Comparison of ENCODE assay signal across 22 cellular contexts in the genomic region with DNA sequence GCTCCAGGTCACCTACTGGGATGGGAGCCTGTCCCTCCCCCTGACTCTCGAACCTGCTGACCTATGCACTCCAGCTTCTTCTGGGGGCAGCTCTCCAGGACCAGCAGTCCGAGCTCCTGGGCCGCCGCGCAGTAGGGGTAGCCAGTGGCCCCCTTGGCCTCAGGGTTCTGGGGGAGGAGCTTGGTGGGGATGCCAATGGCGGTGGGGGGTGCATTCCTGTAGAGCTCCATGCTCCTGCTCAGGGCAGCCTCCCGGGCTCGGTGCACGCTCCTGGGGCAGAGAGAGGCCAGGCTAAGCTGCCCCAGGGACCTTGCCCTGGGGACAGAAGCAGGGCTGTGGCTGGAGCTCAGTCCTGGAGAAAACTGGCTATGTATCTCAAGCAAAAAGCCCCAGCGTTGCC. TPM values are rescaled to one million over a fixed set of nuclear protein-coding genes. Genes with fewer than 3 reads are reported as not detected.
DNase-seq lines count a peak whose midpoint lies in the region; ATAC-seq and TF ChIP-seq lines count a peak whose summit lies in the region.
"Had no signal": no experiment of that assay in that cellular context is flagged by ENCODE, and none has a peak within 500 bp of the region (broad histone marks: within the 10 kb centered on the region; RNA-seq: fewer than 3 reads in every experiment).

No MANE protein-coding gene starts in this region.

- no peaks in the 10 kb centered on the region for H3K27me3 Mint-ChIP-seq in central memory CD8-positive, alpha-beta T cell
- H3K27me3 Mint-ChIP-seq: CD4-positive, alpha-beta T cell had no signal

- dilution Hi-C loops in mammary epithelial cell (cut with HindIII; ENCODE audit: low sequenced_read_pairs) = no loop called here

- no peaks in the 10 kb centered on the region for H4K20me1 ChIP-seq in mammary epithelial cell (ENCODE audit: insufficient read depth, low read length)

- H3K4me2 ChIP-seq in mesendoderm (ENCODE audit: low read length) (no peak overlapping the region), mammary epithelial cell (ENCODE audit: insufficient read depth, low read depth, low read length) (no peak overlapping the region)
- H3K4me2 ChIP-seq: BLaER1 had no signal

- CTCF ChIA-PET in mammary epithelial cell (lab: Charles Lee; ENCODE audit: low non-redundant PET) = no interaction called here

- H3K9me3 ChIP-seq in HUES6 (ENCODE audit: control insufficient read depth, insufficient read depth, low read depth, low read length) (no peaks in the 10 kb centered on the region), mammary epithelial cell (replicated peaks; ENCODE audit: insufficient read depth, low read length) (no peaks in the 10 kb centered on the region)
- H3K9me3 ChIP-seq: BLaER1 had no signal

- peaks cover 5% of the 10 kb centered on the region for H3K36me3 Mint-ChIP-seq in central memory CD8-positive, alpha-beta T cell (ENCODE audit: insufficient read depth)

- H2AK5ac ChIP-seq in mesendoderm (ENCODE audit: low read length) = no peak overlapping the region

- H3K4me1 Mint-ChIP-seq in central memory CD8-positive, alpha-beta T cell = peaks cover 6% of the 10 kb centered on the region

- no peak overlapping the region for H2BK15ac ChIP-seq in mesendoderm (replicated peaks; ENCODE audit: low read depth)

- H3K4me3 ChIP-seq in HUES6 (ENCODE audit: low read depth, low read length) (no peak overlapping the region), mesendoderm (ENCODE audit: low read length) (no peak overlapping the region), mammary epithelial cell (replicated peaks in 1 of 3; ENCODE audit: insufficient read depth in 1 of 3, low read depth in 2 of 3, low read length in 3 of 3) (no peak overlapping the region)
- H3K4me3 ChIP-seq: BLaER1, GM12878 had no signal

- H3K27ac ChIP-seq in HUES6 (ENCODE audit: low read depth, low read length) (no peak overlapping the region; the same call in 1 of the 2 replicates), mesendoderm (ENCODE audit: low read depth, low read length) (no peak overlapping the region), mammary epithelial cell (ENCODE audit: insufficient read depth, low read depth, low read length) (no peak overlapping the region)
- H3K27ac ChIP-seq: BLaER1 had no signal

- no peak for DNase-seq in central memory CD8-positive, alpha-beta T cell (ENCODE audit: low spot score in 2 of 2)
- DNase-seq in mesendoderm = peak; percentile 56
- DNase-seq in mammary epithelial cell = no peak
- DNase-seq in GM19238 (ENCODE audit: insufficient read length, low spot score) = no peak
- DNase-seq: CD4-positive, alpha-beta T cell; COR-L47; DMS 273 treated with DMSO at 0.1 percent for 48 hours; DMS79 treated with DMSO at 0.1 percent for 48 hours; KG1; NCI-H1092 treated with DMSO at 0.1 percent for 48 hours; NCI-H1436 treated with DMSO at 0.1 percent for 48 hours; NCI-H2029; NCI-H2227 treated with DMSO at 0.1 percent for 48 hours; NCI-H510A; NCI-H82; OCI-M1; Right ventricle myocardium superior had no signal

- H3K18ac ChIP-seq in mesendoderm (ENCODE audit: low read length) = no peak overlapping the region

- H4K8ac ChIP-seq in mesendoderm (ENCODE audit: low read depth, low read length) = no peak overlapping the region

- H2BK120ac ChIP-seq in mesendoderm (ENCODE audit: low read depth, low read length) = no peak overlapping the region

- H3K4ac ChIP-seq in mesendoderm (ENCODE audit: low read depth, low read length) = no peak overlapping the region

- H3K79me2 ChIP-seq in mesendoderm (ENCODE audit: control insufficient read depth, insufficient read depth, low read length) (no peaks in the 10 kb centered on the region), mammary epithelial cell (ENCODE audit: insufficient read depth, low read length) (peaks cover under 1% of the 10 kb centered on the region)

- no peak overlapping the region for H2AFZ ChIP-seq in mammary epithelial cell (ENCODE audit: low read depth, low read length)

- intact Hi-C loops in mammary epithelial cell (cut with micrococcal nuclease) = loop anchor here (10.0 kb wide), 1 partner anchor 316 kb away; no protein-coding TSS in a partner anchor

- H3K79me1 ChIP-seq in mesendoderm (ENCODE audit: low read length) = no peaks in the 10 kb centered on the region

- BruUV-seq in mammary epithelial cell (replicated peaks; lab: Mats Ljungman, UMichigan) = no TSS peak

- H3K27me3 ChIP-seq in HUES6 (ENCODE audit: control insufficient read depth, insufficient read depth, low read length) = peaks cover 11% of the 10 kb centered on the region
- H3K27me3 ChIP-seq in mesendoderm (ENCODE audit: insufficient read depth, low read length, poor library complexity) = no peaks in the 10 kb centered on the region
- no peaks in the 10 kb centered on the region for H3K27me3 ChIP-seq in mammary epithelial cell (ENCODE audit: insufficient read depth, low read length)
- H3K27me3 ChIP-seq: BLaER1 had no signal

- no peak overlapping the region for H2BK5ac ChIP-seq in mesendoderm (ENCODE audit: low read length)

- H3K23ac ChIP-seq in mesendoderm (ENCODE audit: low read length) = no peak overlapping the region

- peak overlapping the region; percentile 57 for H3K27ac Mint-ChIP-seq in central memory CD8-positive, alpha-beta T cell (ENCODE audit: low read depth)
- H3K27ac Mint-ChIP-seq: CD4-positive, alpha-beta T cell had no signal

- peaks cover under 1% of the 10 kb centered on the region; the same call in 1 of the 2 replicates for H3K36me3 ChIP-seq in HUES6 (ENCODE audit: control insufficient read depth, insufficient read depth, low read length)
- no peaks in the 10 kb centered on the region for H3K36me3 ChIP-seq in mesendoderm (ENCODE audit: control insufficient read depth, insufficient read depth, low read length)
- H3K36me3 ChIP-seq in mammary epithelial cell (ENCODE audit: insufficient read depth, low read length) = no peaks in the 10 kb centered on the region

- no peak for ATAC-seq in central memory CD8-positive, alpha-beta T cell (replicated peaks; ENCODE audit: extremely low read depth, poor library complexity, severe bottlenecking)
- ATAC-seq in HG02610 (IDR thresholded peaks at IDR 0.05; ENCODE audit: unreplicated experiment) = no peak
- no peak for ATAC-seq in GM21529 (IDR thresholded peaks at IDR 0.05; ENCODE audit: unreplicated experiment)
- ATAC-seq: GM12878 had no signal

- no peak overlapping the region for H4K5ac ChIP-seq in mesendoderm (ENCODE audit: low read length)

- in situ Hi-C loops in mammary epithelial cell (cut with MboI; ENCODE audit: low sequenced_read_pairs in 2 of 2) = no loop called here

- peak overlapping the region; percentile 67 for H3K9ac ChIP-seq in HUES6 (ENCODE audit: low read length)
- H3K9ac ChIP-seq in mesendoderm (ENCODE audit: low read length) = no peak overlapping the region
- H3K9ac ChIP-seq in mammary epithelial cell (ENCODE audit: insufficient read depth, low read length) = no peak overlapping the region
- H3K9ac ChIP-seq: BLaER1 had no signal

- TF ChIP-seq CTCF in mammary epithelial cell (conservative IDR thresholded peaks at IDR 0.05 in 1 of 2, IDR thresholded peaks at IDR 0.05 in 1 of 2; ENCODE audit: extremely low read depth in 1 of 2, insufficient read depth in 1 of 2, low read depth in 1 of 2, low read length in 2 of 2) = no peak

- H3K4me3 Mint-ChIP-seq in central memory CD8-positive, alpha-beta T cell = no peak overlapping the region
- H3K4me3 Mint-ChIP-seq: CD4-positive, alpha-beta T cell had no signal

- no peaks in the 10 kb centered on the region for H3K9me3 Mint-ChIP-seq in central memory CD8-positive, alpha-beta T cell
- H3K9me3 Mint-ChIP-seq: CD4-positive, alpha-beta T cell had no signal

- H3K4me1 ChIP-seq in HUES6 (ENCODE audit: control insufficient read depth, insufficient read depth, low read length) (peaks cover 23% of the 10 kb centered on the region), mesendoderm (ENCODE audit: control insufficient read depth, low read depth, low read length) (no peaks in the 10 kb centered on the region), mammary epithelial cell (ENCODE audit: insufficient read depth, low read length) (peaks cover 9% of the 10 kb centered on the region)

- WGBS in mesendoderm (ENCODE audit: extremely low coverage, insufficient coverage, low lambda C conversion rate) = no CpG with 5 or more reads among the region's 10 CpGs
- WGBS in mammary epithelial cell (ENCODE audit: low coverage, missing lambda C conversion rate) = 97% methylated on average over 7 of the region's 10 CpGs

- no peak overlapping the region for H3K56ac ChIP-seq in mesendoderm (ENCODE audit: low read length)

RNA-seq across cellular contexts. Expression of gene SPATA2L, which starts 7.7 kb away (rescaled TPM):
- 4.6 TPM for polyA plus RNA-seq in mesendoderm (2013, experiment 1 of 2)
- polyA plus RNA-seq in mesendoderm (2013, experiment 2 of 2) = 4.8 TPM
- 1 to 10 TPM; 6.8 to 7.4 TPM for total RNA-seq in mammary epithelial cell
- 3.2 TPM for polyA plus RNA-seq in mammary epithelial cell
- polyA minus RNA-seq in mammary epithelial cell = 0.36 TPM

RNA-seq across cellular contexts. Expression of gene VPS9D1, which starts 11.5 kb away (rescaled TPM):
- polyA plus RNA-seq in mesendoderm (2013, experiment 1 of 2) = 0.91 TPM
- 1.3 TPM for polyA plus RNA-seq in mesendoderm (2013, experiment 2 of 2)
- total RNA-seq in mammary epithelial cell = 1 to 10 TPM; 4.3 to 8.0 TPM
- 3.5 TPM for polyA plus RNA-seq in mammary epithelial cell
- 2.7 TPM for polyA minus RNA-seq in mammary epithelial cell

RNA-seq across cellular contexts. Expression of gene ZNF276, which starts 12.2 kb away (rescaled TPM):
- 4.5 TPM for polyA plus RNA-seq in mesendoderm (2013, experiment 1 of 2)
- polyA plus RNA-seq in mesendoderm (2013, experiment 2 of 2) = 4.5 TPM
- 10 to 100 TPM; 11.5 to 20.4 TPM for total RNA-seq in mammary epithelial cell
- 9.8 TPM for polyA plus RNA-seq in mammary epithelial cell
- 4.3 TPM for polyA minus RNA-seq in mammary epithelial cell

RNA-seq across cellular contexts. Expression of gene CDK10, which starts 22.7 kb away (rescaled TPM):
- 30.2 TPM for polyA plus RNA-seq in mesendoderm (2013, experiment 1 of 2)
- polyA plus RNA-seq in mesendoderm (2013, experiment 2 of 2) = 31.3 TPM
- total RNA-seq in mammary epithelial cell = 10 to 100 TPM; 38.5 to 72.0 TPM
- 42.1 TPM for polyA plus RNA-seq in mammary epithelial cell
- polyA minus RNA-seq in mammary epithelial cell = 13.5 TPM

RNA-seq across cellular contexts. Expression of gene SPATA33, which starts 51.5 kb away (rescaled TPM):
- polyA plus RNA-seq in mesendoderm (2013, experiment 1 of 2) = 16.3 TPM
- 15.7 TPM for polyA plus RNA-seq in mesendoderm (2013, experiment 2 of 2)
- total RNA-seq in mammary epithelial cell = 10 to 100 TPM in 1 of 2 donors, 1 to 10 TPM in 1; 2.2 to 11.2 TPM
- polyA plus RNA-seq in mammary epithelial cell = 6.4 TPM
- polyA minus RNA-seq in mammary epithelial cell = 3.5 TPM
